ENCODE assay signal across 1 cellular context in the genomic region with DNA sequence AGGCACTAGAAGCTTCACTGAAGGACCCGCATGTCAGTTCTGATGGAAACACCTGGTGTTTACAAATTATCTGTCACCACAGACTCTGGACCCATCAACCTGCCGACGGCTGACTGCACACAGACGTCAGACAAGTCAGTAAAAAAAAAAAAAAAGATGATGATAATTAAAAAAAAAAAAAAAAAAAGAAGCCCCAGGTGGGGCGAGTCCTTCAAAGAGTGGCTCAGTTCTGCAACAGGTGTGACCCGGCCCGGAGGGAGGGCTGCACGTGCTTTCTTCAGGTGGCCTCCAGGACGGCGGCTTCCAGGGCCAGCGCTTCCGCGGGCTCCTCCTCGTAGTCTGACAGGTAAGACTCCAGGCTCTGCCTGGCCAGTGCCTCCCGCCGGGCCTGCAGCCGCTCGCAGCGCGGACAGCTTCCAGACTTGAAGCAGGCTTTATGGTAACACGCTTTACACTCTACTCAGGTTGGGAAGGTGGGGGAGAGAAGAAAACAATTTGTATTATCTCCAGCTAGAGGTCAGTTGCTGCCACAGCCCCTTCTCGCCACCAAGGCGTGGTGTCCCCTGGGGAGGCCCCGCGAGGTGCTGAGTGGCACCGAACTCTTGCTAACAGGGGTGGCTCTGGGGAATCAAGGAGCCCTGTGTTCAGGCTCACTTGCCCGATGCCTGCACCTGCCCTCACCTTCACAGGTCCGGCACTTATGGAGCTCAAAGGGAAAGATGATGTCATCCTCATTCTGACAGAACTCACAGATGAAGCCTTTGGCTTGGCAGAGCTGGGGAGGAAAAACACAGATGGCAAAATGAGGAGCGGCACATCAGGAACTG.
TF ChIP-seq lines count a peak whose summit lies in the region.

No MANE protein-coding gene starts in this region.

TF ChIP-seq in HEK293, 187 proteins besides CTCF, POLR2A, EP300 and RAD21 (continued from another document):
- TF ChIP-seq ATF2 (tag by site-specific recombination; IDR thresholded peaks at IDR 0.05; ENCODE audit: low read depth) (peak; percentile 57), SCRT1 (tag by site-specific recombination; IDR thresholded peaks at IDR 0.05; ENCODE audit: borderline replicate concordance) (peak; percentile 59; the same call in 1 of the 2 replicates), ZNF654 (tag by site-specific recombination; IDR thresholded peaks at IDR 0.05; ENCODE audit: low read depth) (no peak)
